Comparison of ENCODE assay signal across 8 cellular contexts in the genomic region with DNA sequence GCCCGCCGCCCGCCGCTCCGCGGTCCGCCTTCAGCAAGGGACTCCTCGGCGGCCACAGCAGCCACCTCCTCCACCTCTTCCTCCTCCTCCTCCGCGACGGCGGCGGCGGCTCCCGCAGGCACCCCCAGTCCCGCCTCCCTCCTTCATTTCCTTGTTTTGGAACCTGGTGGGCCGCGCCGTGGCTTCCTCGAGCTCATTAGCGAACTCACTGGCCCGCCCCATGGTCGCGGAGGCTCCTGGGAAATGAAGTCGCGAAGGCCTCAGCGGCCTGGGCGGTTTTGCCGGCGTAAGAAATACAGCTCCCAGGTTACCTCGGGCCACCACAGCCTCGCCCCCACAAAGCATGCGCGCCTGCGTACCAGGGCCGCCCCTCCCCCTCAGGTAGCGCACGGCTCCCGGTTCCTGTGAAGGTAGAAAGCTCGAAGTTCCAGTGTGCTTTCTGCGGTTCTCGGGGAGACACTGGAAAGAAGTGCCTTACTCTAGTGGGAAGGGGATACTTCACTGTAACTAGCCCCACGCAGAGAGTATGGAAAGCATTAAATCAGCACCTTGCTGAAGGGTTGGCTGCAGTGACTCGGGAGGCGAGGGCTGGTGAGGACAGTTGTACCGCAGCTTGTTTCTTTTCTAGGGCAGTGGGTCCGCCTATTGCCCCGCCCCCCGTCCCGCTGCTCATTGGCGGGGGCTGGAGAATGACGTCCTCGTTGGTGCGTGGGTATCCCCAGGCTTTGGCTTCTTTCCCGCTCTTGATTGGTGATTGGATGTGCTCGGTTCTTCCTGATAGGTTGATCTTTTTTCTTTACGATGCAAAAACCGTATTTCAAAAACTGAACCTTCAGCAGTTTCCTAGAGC. TPM values are rescaled to one million over a fixed set of nuclear protein-coding genes. Genes with fewer than 3 reads are reported as not detected.
DNase-seq lines count a peak whose midpoint lies in the region; ATAC-seq, FAIRE-seq and TF ChIP-seq lines count a peak whose summit lies in the region.

Gene CDK19, minus strand, starts transcription at position 210 of the 850 bp plus-strand sequence. CDS start 333 bp downstream, outside the sequence.

- no peaks in the 10 kb centered on the region for H3K9me3 ChIP-seq in adrenal gland (replicated peaks in 1 of 3)
- no peaks in the 10 kb centered on the region for H3K9me3 ChIP-seq in heart left ventricle

- H3K27ac ChIP-seq in adrenal gland (peak within 1 kb of the TSS; percentile 80 to 95 (median 92)), heart left ventricle (peak within 1 kb of the TSS; percentile 83 to 98 (median 94))

- H3K4me3 Mint-ChIP-seq in T-cell (peak within 1 kb of the TSS; percentile 94 to 99 (median 99)), type B pancreatic cell (peak within 1 kb of the TSS; percentile 98)

- CTCF ChIA-PET in T-cell (lab: Charles Lee): interaction anchor here (0.5 to 3.4 kb wide), 12 partner anchors 10 to 669 kb away, joined by 3 to 29 read pairs (median 8); partner anchors contain the start of genes AMD1 (in 1 of the 2), GTF3C6 (in 1 of the 2) and RPF2 (in 1 of the 2)

- H3K4me3 ChIP-seq in adrenal gland: peak within 1 kb of the TSS; percentile 8 to 81 (median 72)
- peak within 1 kb of the TSS; percentile 52 to 98 (median 94) for H3K4me3 ChIP-seq in heart left ventricle

- peak; percentile 98 for FAIRE-seq in GM12891 (lab: Jason Lieb, UNC)

- H3K27me3 Mint-ChIP-seq in T-cell: no peaks in the 10 kb centered on the region
- no peaks in the 10 kb centered on the region for H3K27me3 Mint-ChIP-seq in type B pancreatic cell

- no peaks in the 10 kb centered on the region for H3K27me3 ChIP-seq in adrenal gland
- no peaks in the 10 kb centered on the region for H3K27me3 ChIP-seq in heart left ventricle

- peak within 1 kb of the TSS; percentile 97 to 99 for H3K27ac Mint-ChIP-seq in T-cell
- H3K27ac Mint-ChIP-seq in type B pancreatic cell: peak within 1 kb of the TSS; percentile 100

- H3K4me1 Mint-ChIP-seq in T-cell: peaks cover 20 to 33% (median 32%) of the 10 kb centered on the region in 3 donors
- peaks cover 20% of the 10 kb centered on the region for H3K4me1 Mint-ChIP-seq in type B pancreatic cell (ENCODE audit: unreplicated experiment)

- DNase-seq in GM12891 (ENCODE audit: insufficient read length, low spot score) (peak; percentile 72), NCI-H1436 treated with DMSO at 0.1 percent for 48 hours (lab: John Stamatoyannopoulos, UW) (peak; percentile 97), T-cell (peak; percentile 96 to 99 (median 98)), adrenal gland (peak; percentile 97 to 99 (median 99)), heart left ventricle (peak; percentile 98 to 99 (median 98)), pons (ENCODE audit: low spot score) (peak; percentile 98), type B pancreatic cell (ENCODE audit: extremely low spot score, unreplicated experiment) (peak; percentile 98)

- H3K36me3 Mint-ChIP-seq in T-cell (no peaks in the 10 kb centered on the region), type B pancreatic cell (no peaks in the 10 kb centered on the region)

- TF ChIP-seq POLR2A in GM12891 (IDR thresholded peaks at IDR 0.05; ENCODE audit: low read depth, low read length): peak; percentile 98
- peak; percentile 56 to 95 for TF ChIP-seq POLR2A in adrenal gland (IDR thresholded peaks at IDR 0.05)
- peak in 1 of 2 donors; percentile 59 for TF ChIP-seq POLR2A in heart left ventricle (IDR thresholded peaks at IDR 0.05)

- peak; percentile 73 for ATAC-seq in HG02840 (IDR thresholded peaks at IDR 0.05; ENCODE audit: low FRiP score, unreplicated experiment)
- peak; percentile 84 to 88 (median 84) for ATAC-seq in T-cell (replicated peaks in 1 of 4)
- peak; percentile 97 to 98 (median 98) for ATAC-seq in heart left ventricle

- POLR2A ChIA-PET in T-cell (lab: Charles Lee): interaction anchor here (0.5 to 4.9 kb wide), 20 partner anchors 9 to 1911 kb away, joined by 3 to 311 read pairs (median 4); partner anchors contain the start of genes AMD1 (in 2 of the 2), GTF3C6 (in 2 of the 2), RPF2 (in 2 of the 2) and FAM229B (in 1 of the 2)

- WGBS in adrenal gland, 4 donors: 0 to 1% (median 0%) methylated on average over 5 to 59 of the region's 59 CpGs
- WGBS in heart left ventricle, 4 donors: 0% methylated on average over 35 to 59 of the region's 59 CpGs

- no peak for TF ChIP-seq CTCF in adrenal gland (IDR thresholded peaks at IDR 0.05)
- no peak for TF ChIP-seq CTCF in heart left ventricle (IDR thresholded peaks at IDR 0.05)
- no peak for TF ChIP-seq CTCF in type B pancreatic cell (conservative IDR thresholded peaks at IDR 0.05)

- intact Hi-C loops in adrenal gland (cut with DNase I) (loop anchor here in 1 of 2 donors (5.0 kb wide), 1 partner anchor 67 kb away; no protein-coding TSS in a partner anchor), heart left ventricle (cut with DNase I) (loop anchor here (1.0 to 10.0 kb wide), 13 partner anchors 57 to 291 kb away; partner anchors contain the start of genes AMD1 (in 6 of the 10), GTF3C6 (in 4 of the 10) and RPF2 (in 2 of the 10))

- H3K4me1 ChIP-seq in adrenal gland (replicated peaks in 1 of 2) (peaks cover 8 to 30% of the 10 kb centered on the region in 2 donors), heart left ventricle (peaks cover 0 to 46% (median 10%) of the 10 kb centered on the region in 12 donors)

- H3K9me3 Mint-ChIP-seq in T-cell: no peaks in the 10 kb centered on the region
- no peaks in the 10 kb centered on the region for H3K9me3 Mint-ChIP-seq in type B pancreatic cell

- H3K36me3 ChIP-seq in adrenal gland (replicated peaks in 1 of 2): no peaks in the 10 kb centered on the region
- H3K36me3 ChIP-seq in heart left ventricle: no peaks in the 10 kb centered on the region

TF ChIP-seq in GM12891, 5 proteins besides CTCF, POLR2A, EP300 and RAD21:
- TF ChIP-seq SPI1 (IDR thresholded peaks at IDR 0.05; ENCODE audit: low read depth, low read length): peak; percentile 9; the same call in 1 of the 2 replicates
- TF ChIP-seq POLR2AphosphoS5 (IDR thresholded peaks at IDR 0.05; ENCODE audit: low read depth, low read length): peak; percentile 97
- no peak for TF ChIP-seq PAX5 (IDR thresholded peaks at IDR 0.05; ENCODE audit: insufficient read depth, low read length, severe bottlenecking)
- peak; percentile 62; the same call in 1 of the 2 replicates for TF ChIP-seq TAF1 (IDR thresholded peaks at IDR 0.05; ENCODE audit: low read depth, low read length)
- peak; percentile 80 for TF ChIP-seq POU2F2 (IDR thresholded peaks at IDR 0.05; ENCODE audit: low read depth, low read length)

RNA-seq across cellular contexts. Expression of gene CDK19, which starts in this region (rescaled TPM):
- 9.6 TPM for polyA plus RNA-seq in GM12891 (2012; ENCODE audit: low read depth, missing spikeins)
- total RNA-seq in T-cell (10 to 100 TPM; 11.4 to 16.1 (median 14.2) TPM), adrenal gland (10 to 100 TPM in 3 of 8 donors, 1 to 10 TPM in 5; 5.4 to 59.1 (median 8.8) TPM), heart left ventricle (10 to 100 TPM in 3 of 9 donors, 1 to 10 TPM in 6; 5.0 to 16.3 (median 9.2) TPM), type B pancreatic cell (ENCODE audit: low replicate concordance) (17.9 and 27.2 TPM in 2 replicates)
- polyA plus RNA-seq in adrenal gland (1 to 10 TPM; 3.5 to 5.6 (median 4.5) TPM), heart left ventricle (1 to 10 TPM; 3.8 to 6.7 TPM)

Comparison
In these comparisons a context has a peak if more than half of its experiments do, and no peak if none do; other contexts are left out.
1. Peak in every context shown above with its lines: DNase-seq, ATAC-seq, H3K4me3 ChIP-seq and H3K27ac ChIP-seq.